Comparison of ENCODE assay signal across 1 cellular context in genomic region chr2:64730551-64731305, GRCh38.
TF ChIP-seq lines count a peak whose summit lies in the region.

No MANE protein-coding gene starts in this region.

TF ChIP-seq in K562, 482 proteins besides CTCF, POLR2A, EP300 and RAD21 (continued from another document):
- TF ChIP-seq ZNF318 (IDR thresholded peaks at IDR 0.05; ENCODE audit: borderline replicate concordance in 1 of 2, low read depth in 1 of 2) = peak in 1 of 2 experiments; percentile 58; a peak in 1 of 4 replicates
- TF ChIP-seq ZFP1 (CRISPR knock-in tag; IDR thresholded peaks at IDR 0.05) = no peak
- TF ChIP-seq KAT7 (CRISPR knock-in tag; IDR thresholded peaks at IDR 0.05; ENCODE audit: borderline replicate concordance) = no peak
- TF ChIP-seq, protein P1, sequence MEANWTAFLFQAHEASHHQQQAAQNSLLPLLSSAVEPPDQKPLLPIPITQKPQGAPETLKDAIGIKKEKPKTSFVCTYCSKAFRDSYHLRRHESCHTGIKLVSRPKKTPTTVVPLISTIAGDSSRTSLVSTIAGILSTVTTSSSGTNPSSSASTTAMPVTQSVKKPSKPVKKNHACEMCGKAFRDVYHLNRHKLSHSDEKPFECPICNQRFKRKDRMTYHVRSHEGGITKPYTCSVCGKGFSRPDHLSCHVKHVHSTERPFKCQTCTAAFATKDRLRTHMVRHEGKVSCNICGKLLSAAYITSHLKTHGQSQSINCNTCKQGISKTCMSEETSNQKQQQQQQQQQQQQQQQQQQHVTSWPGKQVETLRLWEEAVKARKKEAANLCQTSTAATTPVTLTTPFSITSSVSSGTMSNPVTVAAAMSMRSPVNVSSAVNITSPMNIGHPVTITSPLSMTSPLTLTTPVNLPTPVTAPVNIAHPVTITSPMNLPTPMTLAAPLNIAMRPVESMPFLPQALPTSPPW (CRISPR knock-in tag; IDR thresholded peaks at IDR 0.05) = no peak
- TF ChIP-seq BHLHE40 (IDR thresholded peaks at IDR 0.05; ENCODE audit: low read length) = peak; percentile 90
- TF ChIP-seq FOXA3 (CRISPR knock-in tag; conservative IDR thresholded peaks at IDR 0.05 in 1 of 2, IDR thresholded peaks at IDR 0.05 in 1 of 2) = 0 out of 4 replicates have a peak, but pooled peaks of 1 of the 2 experiments have one; percentile 23
- no peak for TF ChIP-seq LCOR (CRISPR knock-in tag; IDR thresholded peaks at IDR 0.05)
- 0 out of 2 replicates have a peak, but pooled peaks have one; percentile 39 for TF ChIP-seq JUN (IDR thresholded peaks at IDR 0.05; ENCODE audit: borderline replicate concordance, low read depth, low read length)
- no peak for TF ChIP-seq JUN (CRISPR knock-in tag; IDR thresholded peaks at IDR 0.05; ENCODE audit: borderline replicate concordance)
- no peak for TF ChIP-seq ZNF384 (IDR thresholded peaks at IDR 0.05; ENCODE audit: low read depth, low read length)
- TF ChIP-seq POLR2G (IDR thresholded peaks at IDR 0.05; ENCODE audit: low read depth, low read length) = no peak
- no peak for TF ChIP-seq ZNF24 (IDR thresholded peaks at IDR 0.05)
- TF ChIP-seq SETDB1 (IDR thresholded peaks at IDR 0.05; ENCODE audit: low read length) = no peak
- no peak for TF ChIP-seq SNAPC5 (CRISPR knock-in tag; IDR thresholded peaks at IDR 0.05)
- TF ChIP-seq HNRNPH1 (optimal IDR thresholded peaks at IDR 0.05; ENCODE audit: low read depth, low read length) = no peak
- TF ChIP-seq SOX6 (IDR thresholded peaks at IDR 0.05) = peak; percentile 54; the same call in 1 of the 2 replicates
- no peak for TF ChIP-seq YBX1 (IDR thresholded peaks at IDR 0.05)
- TF ChIP-seq, protein P2, sequence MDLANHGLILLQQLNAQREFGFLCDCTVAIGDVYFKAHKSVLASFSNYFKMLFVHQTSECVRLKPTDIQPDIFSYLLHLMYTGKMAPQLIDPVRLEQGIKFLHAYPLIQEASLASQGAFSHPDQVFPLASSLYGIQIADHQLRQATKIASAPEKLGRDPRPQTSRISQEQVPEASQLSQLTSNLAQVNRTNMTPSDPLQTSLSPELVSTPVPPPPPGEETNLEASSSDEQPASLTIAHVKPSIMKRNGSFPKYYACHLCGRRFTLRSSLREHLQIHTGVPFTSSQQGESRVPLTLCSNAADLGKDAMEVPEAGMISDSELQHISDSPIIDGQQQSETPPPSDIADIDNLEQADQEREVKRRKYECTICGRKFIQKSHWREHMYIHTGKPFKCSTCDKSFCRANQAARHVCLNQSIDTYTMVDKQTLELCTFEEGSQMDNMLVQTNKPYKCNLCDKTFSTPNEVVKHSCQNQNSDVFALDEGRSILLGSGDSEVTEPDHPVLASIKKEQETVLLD (IDR thresholded peaks at IDR 0.05) = no peak
- no peak for TF ChIP-seq CBFA2T2 (conservative IDR thresholded peaks at IDR 0.05)
- TF ChIP-seq SLC30A9 (CRISPR knock-in tag; IDR thresholded peaks at IDR 0.05) = no peak
- no peak for TF ChIP-seq ATF1 (CRISPR knock-in tag; IDR thresholded peaks at IDR 0.05)
- peak; percentile 45 for TF ChIP-seq ATF1 (tag; IDR thresholded peaks at IDR 0.05)
- TF ChIP-seq, protein P3, sequence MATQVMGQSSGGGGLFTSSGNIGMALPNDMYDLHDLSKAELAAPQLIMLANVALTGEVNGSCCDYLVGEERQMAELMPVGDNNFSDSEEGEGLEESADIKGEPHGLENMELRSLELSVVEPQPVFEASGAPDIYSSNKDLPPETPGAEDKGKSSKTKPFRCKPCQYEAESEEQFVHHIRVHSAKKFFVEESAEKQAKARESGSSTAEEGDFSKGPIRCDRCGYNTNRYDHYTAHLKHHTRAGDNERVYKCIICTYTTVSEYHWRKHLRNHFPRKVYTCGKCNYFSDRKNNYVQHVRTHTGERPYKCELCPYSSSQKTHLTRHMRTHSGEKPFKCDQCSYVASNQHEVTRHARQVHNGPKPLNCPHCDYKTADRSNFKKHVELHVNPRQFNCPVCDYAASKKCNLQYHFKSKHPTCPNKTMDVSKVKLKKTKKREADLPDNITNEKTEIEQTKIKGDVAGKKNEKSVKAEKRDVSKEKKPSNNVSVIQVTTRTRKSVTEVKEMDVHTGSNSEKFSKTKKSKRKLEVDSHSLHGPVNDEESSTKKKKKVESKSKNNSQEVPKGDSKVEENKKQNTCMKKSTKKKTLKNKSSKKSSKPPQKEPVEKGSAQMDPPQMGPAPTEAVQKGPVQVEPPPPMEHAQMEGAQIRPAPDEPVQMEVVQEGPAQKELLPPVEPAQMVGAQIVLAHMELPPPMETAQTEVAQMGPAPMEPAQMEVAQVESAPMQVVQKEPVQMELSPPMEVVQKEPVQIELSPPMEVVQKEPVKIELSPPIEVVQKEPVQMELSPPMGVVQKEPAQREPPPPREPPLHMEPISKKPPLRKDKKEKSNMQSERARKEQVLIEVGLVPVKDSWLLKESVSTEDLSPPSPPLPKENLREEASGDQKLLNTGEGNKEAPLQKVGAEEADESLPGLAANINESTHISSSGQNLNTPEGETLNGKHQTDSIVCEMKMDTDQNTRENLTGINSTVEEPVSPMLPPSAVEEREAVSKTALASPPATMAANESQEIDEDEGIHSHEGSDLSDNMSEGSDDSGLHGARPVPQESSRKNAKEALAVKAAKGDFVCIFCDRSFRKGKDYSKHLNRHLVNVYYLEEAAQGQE (CRISPR knock-in tag; IDR thresholded peaks at IDR 0.05; ENCODE audit: low read depth) = no peak
- no peak for TF ChIP-seq XRCC4 (IDR thresholded peaks at IDR 0.05; ENCODE audit: extremely low read depth, insufficient read depth, insufficient read length)
- no peak for TF ChIP-seq GATAD2A (IDR thresholded peaks at IDR 0.05)
- TF ChIP-seq NFYB (IDR thresholded peaks at IDR 0.05; ENCODE audit: extremely low read depth, insufficient read length) = no peak
- TF ChIP-seq, protein P4, sequence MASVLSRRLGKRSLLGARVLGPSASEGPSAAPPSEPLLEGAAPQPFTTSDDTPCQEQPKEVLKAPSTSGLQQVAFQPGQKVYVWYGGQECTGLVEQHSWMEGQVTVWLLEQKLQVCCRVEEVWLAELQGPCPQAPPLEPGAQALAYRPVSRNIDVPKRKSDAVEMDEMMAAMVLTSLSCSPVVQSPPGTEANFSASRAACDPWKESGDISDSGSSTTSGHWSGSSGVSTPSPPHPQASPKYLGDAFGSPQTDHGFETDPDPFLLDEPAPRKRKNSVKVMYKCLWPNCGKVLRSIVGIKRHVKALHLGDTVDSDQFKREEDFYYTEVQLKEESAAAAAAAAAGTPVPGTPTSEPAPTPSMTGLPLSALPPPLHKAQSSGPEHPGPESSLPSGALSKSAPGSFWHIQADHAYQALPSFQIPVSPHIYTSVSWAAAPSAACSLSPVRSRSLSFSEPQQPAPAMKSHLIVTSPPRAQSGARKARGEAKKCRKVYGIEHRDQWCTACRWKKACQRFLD (CRISPR knock-in tag; IDR thresholded peaks at IDR 0.05) = no peak
- TF ChIP-seq RB1 (IDR thresholded peaks at IDR 0.05; ENCODE audit: low read depth) = no peak
- TF ChIP-seq ZNF766 (CRISPR knock-in tag; conservative IDR thresholded peaks at IDR 0.05) = 0 out of 2 replicates have a peak, but pooled peaks have one; percentile 27
- no peak for TF ChIP-seq ZC3H11A (IDR thresholded peaks at IDR 0.05; ENCODE audit: low read depth, low read length)
- TF ChIP-seq ATF3 (IDR thresholded peaks at IDR 0.05) = peak; percentile 84
- no peak for TF ChIP-seq ATF3 (CRISPR knock-in tag; conservative IDR thresholded peaks at IDR 0.05)
- no peak for TF ChIP-seq SNRNP70 (optimal IDR thresholded peaks at IDR 0.05; ENCODE audit: low read depth, low read length)
- TF ChIP-seq JUND (IDR thresholded peaks at IDR 0.05; ENCODE audit: borderline replicate concordance, low read depth, low read length) = peak; percentile 75
- peak; percentile 89; the same call in 2 of the 3 replicates for TF ChIP-seq JUND (tag; IDR thresholded peaks at IDR 0.05; ENCODE audit: borderline replicate concordance, low read depth, low read length)
